ENCODE assay signal across 3 cellular contexts in the genomic region with DNA sequence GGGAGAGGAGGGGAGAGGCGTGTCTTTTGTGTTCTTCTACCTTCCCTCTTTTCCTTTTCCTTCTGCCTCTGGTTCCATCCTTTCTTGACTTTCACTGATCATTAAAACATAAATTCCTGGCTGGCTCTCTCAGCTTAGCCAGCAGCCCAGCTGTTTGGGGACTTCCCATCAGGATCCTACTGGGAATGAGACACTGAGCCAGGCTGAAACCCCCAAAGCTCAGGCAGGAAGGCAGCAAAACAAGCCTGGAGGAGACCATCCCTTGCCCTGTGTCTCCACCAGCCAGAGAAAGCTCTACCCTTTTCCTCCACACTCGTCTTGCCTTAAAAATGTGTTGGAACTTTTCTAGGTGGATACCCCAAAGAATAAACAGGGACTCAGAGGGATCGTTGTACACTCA.
A peak's percentile ranks its signal among the peaks of the same experiment; 100 is the strongest.
TF ChIP-seq lines count a peak whose summit lies in the region.

No MANE protein-coding gene starts in this region.

TF ChIP-seq in IMR-90, 13 proteins besides CTCF, POLR2A, EP300 and RAD21:
- TF ChIP-seq RFX5 (IDR thresholded peaks at IDR 0.05; ENCODE audit: low read depth, low read length) (no peak), BHLHE40 (IDR thresholded peaks at IDR 0.05; ENCODE audit: low read depth, low read length) (no peak), SMC3 (IDR thresholded peaks at IDR 0.05; ENCODE audit: low read depth, low read length) (no peak), FOS (IDR thresholded peaks at IDR 0.05; ENCODE audit: low read depth, low read length) (no peak), CHD1 (IDR thresholded peaks at IDR 0.05; ENCODE audit: low read depth, low read length) (no peak), RCOR1 (IDR thresholded peaks at IDR 0.05; ENCODE audit: insufficient replicate concordance, low read length) (no peak), MAZ (IDR thresholded peaks at IDR 0.05; ENCODE audit: borderline replicate concordance, low read depth, low read length) (no peak), CEBPB (IDR thresholded peaks at IDR 0.05; ENCODE audit: low read depth, low read length) (no peak), MXI1 (IDR thresholded peaks at IDR 0.05; ENCODE audit: borderline replicate concordance, low read depth, low read length) (no peak), MAFK (IDR thresholded peaks at IDR 0.05; ENCODE audit: low read depth, low read length) (no peak), NFE2L2 (IDR thresholded peaks at IDR 0.05; ENCODE audit: low read depth, low read length) (no peak)
- TF ChIP-seq, protein P1, sequence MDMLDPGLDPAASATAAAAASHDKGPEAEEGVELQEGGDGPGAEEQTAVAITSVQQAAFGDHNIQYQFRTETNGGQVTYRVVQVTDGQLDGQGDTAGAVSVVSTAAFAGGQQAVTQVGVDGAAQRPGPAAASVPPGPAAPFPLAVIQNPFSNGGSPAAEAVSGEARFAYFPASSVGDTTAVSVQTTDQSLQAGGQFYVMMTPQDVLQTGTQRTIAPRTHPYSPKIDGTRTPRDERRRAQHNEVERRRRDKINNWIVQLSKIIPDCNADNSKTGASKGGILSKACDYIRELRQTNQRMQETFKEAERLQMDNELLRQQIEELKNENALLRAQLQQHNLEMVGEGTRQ (IDR thresholded peaks at IDR 0.05; ENCODE audit: low read depth, low read length), result no peak
- TF ChIP-seq, protein P2, sequence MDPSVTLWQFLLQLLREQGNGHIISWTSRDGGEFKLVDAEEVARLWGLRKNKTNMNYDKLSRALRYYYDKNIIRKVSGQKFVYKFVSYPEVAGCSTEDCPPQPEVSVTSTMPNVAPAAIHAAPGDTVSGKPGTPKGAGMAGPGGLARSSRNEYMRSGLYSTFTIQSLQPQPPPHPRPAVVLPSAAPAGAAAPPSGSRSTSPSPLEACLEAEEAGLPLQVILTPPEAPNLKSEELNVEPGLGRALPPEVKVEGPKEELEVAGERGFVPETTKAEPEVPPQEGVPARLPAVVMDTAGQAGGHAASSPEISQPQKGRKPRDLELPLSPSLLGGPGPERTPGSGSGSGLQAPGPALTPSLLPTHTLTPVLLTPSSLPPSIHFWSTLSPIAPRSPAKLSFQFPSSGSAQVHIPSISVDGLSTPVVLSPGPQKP (IDR thresholded peaks at IDR 0.05; ENCODE audit: borderline replicate concordance, low read depth, low read length), result no peak

TF ChIP-seq in H1, 55 proteins besides CTCF, POLR2A, EP300 and RAD21:
- TF ChIP-seq RFX5 (IDR thresholded peaks at IDR 0.05; ENCODE audit: borderline replicate concordance, low read depth, low read length) (0 out of 2 replicates have a peak, but pooled peaks have one; percentile 4), TCF12 (IDR thresholded peaks at IDR 0.05; ENCODE audit: low read depth, low read length) (no peak)

TF ChIP-seq in neural cell, 6 proteins besides CTCF, POLR2A, EP300 and RAD21:
- TF ChIP-seq, protein P3, sequence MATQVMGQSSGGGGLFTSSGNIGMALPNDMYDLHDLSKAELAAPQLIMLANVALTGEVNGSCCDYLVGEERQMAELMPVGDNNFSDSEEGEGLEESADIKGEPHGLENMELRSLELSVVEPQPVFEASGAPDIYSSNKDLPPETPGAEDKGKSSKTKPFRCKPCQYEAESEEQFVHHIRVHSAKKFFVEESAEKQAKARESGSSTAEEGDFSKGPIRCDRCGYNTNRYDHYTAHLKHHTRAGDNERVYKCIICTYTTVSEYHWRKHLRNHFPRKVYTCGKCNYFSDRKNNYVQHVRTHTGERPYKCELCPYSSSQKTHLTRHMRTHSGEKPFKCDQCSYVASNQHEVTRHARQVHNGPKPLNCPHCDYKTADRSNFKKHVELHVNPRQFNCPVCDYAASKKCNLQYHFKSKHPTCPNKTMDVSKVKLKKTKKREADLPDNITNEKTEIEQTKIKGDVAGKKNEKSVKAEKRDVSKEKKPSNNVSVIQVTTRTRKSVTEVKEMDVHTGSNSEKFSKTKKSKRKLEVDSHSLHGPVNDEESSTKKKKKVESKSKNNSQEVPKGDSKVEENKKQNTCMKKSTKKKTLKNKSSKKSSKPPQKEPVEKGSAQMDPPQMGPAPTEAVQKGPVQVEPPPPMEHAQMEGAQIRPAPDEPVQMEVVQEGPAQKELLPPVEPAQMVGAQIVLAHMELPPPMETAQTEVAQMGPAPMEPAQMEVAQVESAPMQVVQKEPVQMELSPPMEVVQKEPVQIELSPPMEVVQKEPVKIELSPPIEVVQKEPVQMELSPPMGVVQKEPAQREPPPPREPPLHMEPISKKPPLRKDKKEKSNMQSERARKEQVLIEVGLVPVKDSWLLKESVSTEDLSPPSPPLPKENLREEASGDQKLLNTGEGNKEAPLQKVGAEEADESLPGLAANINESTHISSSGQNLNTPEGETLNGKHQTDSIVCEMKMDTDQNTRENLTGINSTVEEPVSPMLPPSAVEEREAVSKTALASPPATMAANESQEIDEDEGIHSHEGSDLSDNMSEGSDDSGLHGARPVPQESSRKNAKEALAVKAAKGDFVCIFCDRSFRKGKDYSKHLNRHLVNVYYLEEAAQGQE (IDR thresholded peaks at IDR 0.05; ENCODE audit: borderline replicate concordance), result peak; percentile 28
- TF ChIP-seq MXI1 (conservative IDR thresholded peaks at IDR 0.05; ENCODE audit: poor library complexity, severe bottlenecking), result no peak
